20 cellular contexts compared by ENCODE assay signal in the genomic region with DNA sequence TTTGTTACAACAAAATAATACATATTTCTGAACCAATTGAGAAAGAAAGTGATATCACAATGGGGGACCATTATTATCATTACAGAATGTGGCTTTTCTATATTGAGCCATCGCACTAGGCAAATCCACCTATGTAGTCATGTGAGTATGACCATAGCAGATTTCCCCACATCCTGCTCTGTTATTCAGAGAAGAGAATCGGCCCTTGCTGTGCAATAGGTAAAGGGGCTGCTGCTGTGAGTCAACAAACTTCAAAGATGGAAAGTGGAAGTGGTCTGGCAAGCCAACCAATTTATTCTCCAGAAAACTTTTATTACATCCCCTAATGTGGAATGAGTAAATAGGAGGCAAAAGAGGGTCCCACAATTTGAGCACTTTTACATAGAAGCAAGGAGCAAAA.
"Had no signal": no experiment of that assay in that cellular context is flagged by ENCODE, and none has a peak within 500 bp of the region (broad histone marks: within the 10 kb centered on the region; RNA-seq: fewer than 3 reads in every experiment).

No MANE protein-coding gene starts in this region.

- H3K4me2 ChIP-seq: hepatocyte had no signal

- H3K79me2 ChIP-seq: hepatocyte, parathyroid adenoma had no signal

- H3K4me1 ChIP-seq: parathyroid adenoma, testis, tibial nerve, upper lobe of right lung, vagina had no signal

- H3K27me3 ChIP-seq: hepatocyte, testis, tibial nerve, upper lobe of right lung, vagina had no signal

- DNase-seq: effector CD4-positive, alpha-beta T cell; foreskin melanocyte; head of caudate nucleus; left colon; left ventricle myocardium superior; mesendoderm; naive B cell; psoas muscle; retina; stimulated activated CD4-positive, alpha-beta T cell treated with anti-CD3 and anti-CD28 coated beads, Interleukin-2, amount 100 ng/mL, for 24 hours; stimulated activated CD4-positive, alpha-beta T cell treated with anti-CD3 and anti-CD28 coated beads, Interleukin-4, amount 100 ng/mL, for 4 hours; stimulated activated naive B cell treated with anti-CD40 and anti-IgM and Interleukin-4, amounts not matched to agents 10 μg/mL and 1 μg/mL and 100 μg/mL, for 72 hours; stimulated activated naive CD8-positive, alpha-beta T cell treated with anti-CD3 and anti-CD28 coated beads, Interleukin-15, amount 100 ng/mL, for 72 hours; testis; upper lobe of right lung had no signal

- H3K36me3 ChIP-seq: tibial nerve, upper lobe of right lung, vagina had no signal

- ATAC-seq: left colon; left ventricle myocardium superior; psoas muscle; sciatic nerve; stimulated activated naive B cell treated with anti-CD40 and anti-IgM and Interleukin-4, amounts not matched to agents 10 μg/mL and 1 μg/mL and 100 μg/mL, for 72 hours; stimulated activated naive CD8-positive, alpha-beta T cell treated with anti-CD3 and anti-CD28 coated beads, Interleukin-15, amount 100 ng/mL, for 72 hours; upper lobe of right lung had no signal

- H3K27ac ChIP-seq: hepatocyte, parathyroid adenoma, psoas muscle, testis, tibial nerve, upper lobe of right lung, vagina had no signal

- H3K4me3 ChIP-seq: hepatocyte, psoas muscle, testis, tibial nerve, upper lobe of right lung, vagina had no signal

- H3K9ac ChIP-seq: parathyroid adenoma had no signal

- H2AFZ ChIP-seq: hepatocyte, parathyroid adenoma had no signal

- H3K9me3 ChIP-seq: testis, upper lobe of right lung, vagina had no signal
